In the genomic region with DNA sequence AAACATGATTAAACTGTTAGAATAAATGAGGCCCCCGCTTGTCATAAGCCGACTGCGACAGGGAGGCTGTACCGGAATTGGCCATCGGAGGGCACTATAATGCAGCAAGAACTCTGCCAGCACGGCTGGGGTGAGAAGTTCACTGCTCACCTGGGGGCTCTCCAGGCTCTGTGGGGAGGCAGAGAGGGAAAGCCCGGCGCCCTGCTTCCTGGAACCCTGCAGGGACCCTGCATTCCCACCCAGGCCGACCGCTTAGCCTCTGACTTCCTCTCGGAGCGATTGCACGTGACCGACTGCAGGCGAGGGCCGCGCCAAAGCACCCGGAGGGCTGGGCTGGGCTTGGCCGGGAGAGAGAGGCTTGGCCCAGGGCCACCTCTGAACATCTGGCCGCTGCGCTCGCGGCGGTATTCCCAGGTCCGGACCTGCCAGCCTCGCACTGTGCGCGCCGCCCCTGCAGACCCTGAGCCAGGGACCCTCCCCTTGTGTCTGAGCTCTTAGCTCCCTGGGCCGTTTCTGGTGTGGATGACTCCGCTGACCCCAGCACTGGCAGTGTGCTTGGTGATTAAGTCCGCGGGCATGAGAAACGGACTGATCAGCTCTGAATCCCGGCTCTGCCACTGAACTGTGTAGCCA, we compare ENCODE assay signal across 8 cellular contexts. TPM values are rescaled to one million over a fixed set of nuclear protein-coding genes. Genes with fewer than 3 reads are reported as not detected.
DNase-seq lines count a peak whose midpoint lies in the region; ATAC-seq, FAIRE-seq and TF ChIP-seq lines count a peak whose summit lies in the region.

No MANE protein-coding gene starts in this region.

- peak overlapping the region; percentile 65 for H3K4me3 Mint-ChIP-seq in Caco-2 (ENCODE audit: unreplicated experiment)

- H3K9me3 ChIP-seq in Caco-2 (no peaks in the 10 kb centered on the region), endothelial cell of umbilical vein (replicated peaks; ENCODE audit: control insufficient read depth, insufficient read depth, low read length) (no peaks in the 10 kb centered on the region), mononuclear cell (ENCODE audit: low read depth, low read length) (no peaks in the 10 kb centered on the region)

- H3K4me2 ChIP-seq in endothelial cell of umbilical vein (ENCODE audit: insufficient read depth, low read length) = peak overlapping the region; percentile 64

- H3K9me3 Mint-ChIP-seq in Caco-2 (ENCODE audit: unreplicated experiment) = no peaks in the 10 kb centered on the region

- no peaks in the 10 kb centered on the region for H3K4me1 Mint-ChIP-seq in Caco-2 (ENCODE audit: low read depth, unreplicated experiment)

- H3K4me3 ChIP-seq in Caco-2 (ENCODE audit: low read depth, low read length) (peak overlapping the region; percentile 56), endothelial cell of umbilical vein (replicated peaks in 1 of 3; ENCODE audit: insufficient read depth in 1 of 3, low read depth in 1 of 3, low read length in 3 of 3) (peak overlapping the region in 2 of 3 experiments; percentile 9 to 31), mononuclear cell (ENCODE audit: low read length) (peak overlapping the region; percentile 36)

- peak overlapping the region; percentile 87 for H2AFZ ChIP-seq in endothelial cell of umbilical vein (ENCODE audit: low read depth, low read length)

- peak; percentile 96 for ATAC-seq in GM21390 (IDR thresholded peaks at IDR 0.05; ENCODE audit: unreplicated experiment)

- H3K36me3 ChIP-seq in Caco-2 (ENCODE audit: control insufficient read depth, insufficient read depth, low read length) (no peaks in the 10 kb centered on the region), endothelial cell of umbilical vein (ENCODE audit: control insufficient read depth in 2 of 2, extremely low read depth in 1 of 2, insufficient read depth in 2 of 2, low read length in 2 of 2) (no peaks in the 10 kb centered on the region)

- dilution Hi-C loops in endothelial cell of umbilical vein (cut with MboI; ENCODE audit: extremely low pct_ligation_motif_present, low sequenced_read_pairs) = no loop called here

- peak; percentile 90 for FAIRE-seq in endothelial cell of umbilical vein (lab: Jason Lieb, UNC)

- no peaks in the 10 kb centered on the region for H4K20me1 ChIP-seq in endothelial cell of umbilical vein (replicated peaks; ENCODE audit: control insufficient read depth, extremely low read depth, insufficient read depth, low read length)

- no peak for TF ChIP-seq POLR2A in endothelial cell of umbilical vein (IDR thresholded peaks at IDR 0.05; ENCODE audit: low read depth, low read length)

- intact Hi-C loops in Caco-2 (cut with micrococcal nuclease; ENCODE audit: unreplicated experiment) = loop anchor here (1.0 kb wide), 3 partner anchors 27 to 185 kb away; a partner anchor contains a TSS
- intact Hi-C loops in endothelial cell of umbilical vein (cut with micrococcal nuclease) = loop anchor here (1.0 to 10.0 kb wide), 11 partner anchors 30 to 416 kb away; a partner anchor contains a TSS

- POLR2A ChIA-PET in Caco-2 (lab: Charles Lee) (no interaction called here), endothelial cell of umbilical vein (lab: Charles Lee) (no interaction called here)

- H3K36me3 Mint-ChIP-seq in Caco-2 (ENCODE audit: insufficient read depth, unreplicated experiment) = no peaks in the 10 kb centered on the region

- BruUV-seq in Caco-2 (replicated peaks; lab: Mats Ljungman, UMichigan) (no TSS peak), endothelial cell of umbilical vein (replicated peaks; lab: Mats Ljungman, UMichigan) (no TSS peak)

- H3K27me3 Mint-ChIP-seq in Caco-2 (ENCODE audit: insufficient read depth, unreplicated experiment) = peaks cover 23% of the 10 kb centered on the region

- H3K9ac ChIP-seq in endothelial cell of umbilical vein (replicated peaks; ENCODE audit: extremely low read depth, insufficient read depth, low read length) = no peak overlapping the region

- no peaks in the 10 kb centered on the region for H3K79me2 ChIP-seq in endothelial cell of umbilical vein (ENCODE audit: control insufficient read depth, insufficient read depth, low read length)

- TF ChIP-seq CTCF in Caco-2 (IDR thresholded peaks at IDR 0.05; ENCODE audit: insufficient read depth in 1 of 2, low read depth in 1 of 2, low read length in 1 of 2, severe bottlenecking in 1 of 2, unreplicated experiment in 1 of 2) (peak; percentile 86 to 88), endothelial cell of umbilical vein (IDR thresholded peaks at IDR 0.05; ENCODE audit: extremely low read depth in 1 of 2, insufficient read depth in 1 of 2, low read depth in 1 of 2, low read length in 2 of 2) (peak; percentile 89 to 91)

- no peaks in the 10 kb centered on the region for H3K9me1 ChIP-seq in endothelial cell of umbilical vein (replicated peaks; ENCODE audit: control insufficient read depth, extremely low read depth, insufficient read depth, low read length)

- H3K4me1 ChIP-seq in Caco-2 (no peaks in the 10 kb centered on the region), endothelial cell of umbilical vein (ENCODE audit: control insufficient read depth, extremely low read depth, insufficient read depth, low read length) (peaks cover 4% of the 10 kb centered on the region), mononuclear cell (ENCODE audit: insufficient read depth, low read length) (peaks cover 7% of the 10 kb centered on the region)

- H3K27ac ChIP-seq in endothelial cell of umbilical vein (ENCODE audit: insufficient read depth, low read depth, low read length) = no peak overlapping the region

- DNase-seq in Caco-2 (peak; percentile 74 to 83), HUDEP-2 (lab: John Stamatoyannopoulos, UW; ENCODE audit: unreplicated experiment in 76 of 76) (peak in 64 of 76 experiments; percentile 0 to 73 (median 54)), NOMO-1 (lab: John Stamatoyannopoulos, UW; ENCODE audit: unreplicated experiment in 2 of 2) (peak; percentile 49 to 53), endothelial cell of umbilical vein (ENCODE audit: low read depth, low spot score) (peak; percentile 83)
- DNase-seq in activated CD8-positive, alpha-beta memory T cell treated with anti-CD3 and anti-CD28 coated beads, Interleukin-2, amount 50 U/mL, for 1 hour (ENCODE audit: extremely low read depth) = peak; percentile 60
- peak; percentile 73 for DNase-seq in stimulated activated CD8-positive, alpha-beta memory T cell treated with anti-CD3 and anti-CD28 coated beads, Interleukin-2, amount 100 ng/mL, for 1 hour (ENCODE audit: low read depth in 2 of 2)

- no peak overlapping the region for H3K27ac Mint-ChIP-seq in Caco-2 (ENCODE audit: unreplicated experiment)

- CTCF ChIA-PET in Caco-2 (lab: Charles Lee) (interaction anchor here (0.9 kb wide), 1 partner anchor 147 kb away, joined by 4 read pairs; no protein-coding TSS in a partner anchor), endothelial cell of umbilical vein (lab: Charles Lee) (interaction anchor here (0.7 to 5.1 kb wide), 17 partner anchors 9 to 415 kb away, joined by 3 to 113 read pairs (median 6); no protein-coding TSS in a partner anchor)

- no peaks in the 10 kb centered on the region for H3K27me3 ChIP-seq in Caco-2 (replicated peaks; ENCODE audit: control insufficient read depth, insufficient read depth, low read length)
- H3K27me3 ChIP-seq in endothelial cell of umbilical vein (ENCODE audit: control insufficient read depth in 2 of 2, insufficient read depth in 2 of 2, low read length in 2 of 2) = no peaks in the 10 kb centered on the region
- no peaks in the 10 kb centered on the region for H3K27me3 ChIP-seq in mononuclear cell (ENCODE audit: insufficient read depth, low read length)

TF ChIP-seq in endothelial cell of umbilical vein, 7 proteins besides CTCF, POLR2A, EP300 and RAD21:
- TF ChIP-seq POLR2AphosphoS5 (IDR thresholded peaks at IDR 0.05; ENCODE audit: insufficient read depth, low read depth, low read length) = peak; percentile 50
- TF ChIP-seq GATA2 (IDR thresholded peaks at IDR 0.05; ENCODE audit: insufficient read depth, insufficient read length, low read depth, low read length) = no peak

RNA-seq across cellular contexts. Expression of a gene that starts 26.2 kb away (rescaled TPM):
- total RNA-seq in Caco-2 (2022) = not detected in 2 replicates
- total RNA-seq in endothelial cell of umbilical vein = not detected in 2 replicates
- not detected in 2 replicates for polyA plus RNA-seq in endothelial cell of umbilical vein
- not detected in 2 replicates for polyA plus RNA-seq in endothelial cell of umbilical vein (2011; cell fraction: cytosol; rRNA removed)
- polyA plus RNA-seq in endothelial cell of umbilical vein (2011; cell fraction: nucleus; rRNA removed) = not detected in 2 replicates
- polyA plus RNA-seq in endothelial cell of umbilical vein (2012) = not detected in 2 replicates
- not detected in 2 replicates for polyA minus RNA-seq in endothelial cell of umbilical vein
- polyA minus RNA-seq in endothelial cell of umbilical vein (2011; cell fraction: cytosol; rRNA and poly(A)+ RNA removed) = not detected
- not detected in 2 replicates for polyA minus RNA-seq in endothelial cell of umbilical vein (2011; cell fraction: nucleus; rRNA and poly(A)+ RNA removed)
- not detected for total RNA-seq in mononuclear cell
